ENCODE assay signal across 1 cellular context in the genomic region with DNA sequence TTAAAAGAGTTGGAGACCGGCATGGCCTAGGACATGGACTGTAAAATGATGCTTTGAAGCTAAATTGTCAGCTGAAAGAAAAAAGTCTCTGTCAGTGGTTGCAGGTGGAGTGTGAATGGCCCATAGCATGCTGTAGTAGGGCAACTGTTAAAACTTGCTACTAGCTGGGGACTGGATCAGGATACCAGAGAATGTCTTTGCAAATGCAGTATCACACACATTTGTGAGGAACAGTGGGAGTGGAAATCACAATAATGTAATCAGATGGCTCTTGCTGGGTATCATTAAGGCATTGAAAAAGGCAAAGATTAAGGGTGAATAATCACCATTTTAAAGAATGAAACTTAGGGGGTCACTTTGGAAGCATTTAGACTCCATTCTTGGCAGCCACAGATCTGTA.
TF ChIP-seq lines count a peak whose summit lies in the region.

No MANE protein-coding gene starts in this region.

TF ChIP-seq in WTC11, 78 proteins besides CTCF, POLR2A, EP300 and RAD21 (continued from another document):
- no peak for TF ChIP-seq ARID4B (CRISPR knock-in tag; IDR thresholded peaks at IDR 0.05; ENCODE audit: borderline replicate concordance)
- no peak for TF ChIP-seq ZNF121 (CRISPR knock-in tag; IDR thresholded peaks at IDR 0.05)
- no peak for TF ChIP-seq ETV6 (CRISPR knock-in tag; IDR thresholded peaks at IDR 0.05)
- no peak for TF ChIP-seq E2F4 (CRISPR knock-in tag; IDR thresholded peaks at IDR 0.05; ENCODE audit: borderline replicate concordance, low read depth)
- TF ChIP-seq, protein P1, sequence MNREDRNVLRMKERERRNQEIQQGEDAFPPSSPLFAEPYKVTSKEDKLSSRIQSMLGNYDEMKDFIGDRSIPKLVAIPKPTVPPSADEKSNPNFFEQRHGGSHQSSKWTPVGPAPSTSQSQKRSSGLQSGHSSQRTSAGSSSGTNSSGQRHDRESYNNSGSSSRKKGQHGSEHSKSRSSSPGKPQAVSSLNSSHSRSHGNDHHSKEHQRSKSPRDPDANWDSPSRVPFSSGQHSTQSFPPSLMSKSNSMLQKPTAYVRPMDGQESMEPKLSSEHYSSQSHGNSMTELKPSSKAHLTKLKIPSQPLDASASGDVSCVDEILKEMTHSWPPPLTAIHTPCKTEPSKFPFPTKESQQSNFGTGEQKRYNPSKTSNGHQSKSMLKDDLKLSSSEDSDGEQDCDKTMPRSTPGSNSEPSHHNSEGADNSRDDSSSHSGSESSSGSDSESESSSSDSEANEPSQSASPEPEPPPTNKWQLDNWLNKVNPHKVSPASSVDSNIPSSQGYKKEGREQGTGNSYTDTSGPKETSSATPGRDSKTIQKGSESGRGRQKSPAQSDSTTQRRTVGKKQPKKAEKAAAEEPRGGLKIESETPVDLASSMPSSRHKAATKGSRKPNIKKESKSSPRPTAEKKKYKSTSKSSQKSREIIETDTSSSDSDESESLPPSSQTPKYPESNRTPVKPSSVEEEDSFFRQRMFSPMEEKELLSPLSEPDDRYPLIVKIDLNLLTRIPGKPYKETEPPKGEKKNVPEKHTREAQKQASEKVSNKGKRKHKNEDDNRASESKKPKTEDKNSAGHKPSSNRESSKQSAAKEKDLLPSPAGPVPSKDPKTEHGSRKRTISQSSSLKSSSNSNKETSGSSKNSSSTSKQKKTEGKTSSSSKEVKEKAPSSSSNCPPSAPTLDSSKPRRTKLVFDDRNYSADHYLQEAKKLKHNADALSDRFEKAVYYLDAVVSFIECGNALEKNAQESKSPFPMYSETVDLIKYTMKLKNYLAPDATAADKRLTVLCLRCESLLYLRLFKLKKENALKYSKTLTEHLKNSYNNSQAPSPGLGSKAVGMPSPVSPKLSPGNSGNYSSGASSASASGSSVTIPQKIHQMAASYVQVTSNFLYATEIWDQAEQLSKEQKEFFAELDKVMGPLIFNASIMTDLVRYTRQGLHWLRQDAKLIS (CRISPR knock-in tag; IDR thresholded peaks at IDR 0.05; ENCODE audit: borderline replicate concordance), result no peak
- no peak for TF ChIP-seq NFE2L1 (CRISPR knock-in tag; IDR thresholded peaks at IDR 0.05)
